ENCODE assay signal across 7 cellular contexts in the genomic region with DNA sequence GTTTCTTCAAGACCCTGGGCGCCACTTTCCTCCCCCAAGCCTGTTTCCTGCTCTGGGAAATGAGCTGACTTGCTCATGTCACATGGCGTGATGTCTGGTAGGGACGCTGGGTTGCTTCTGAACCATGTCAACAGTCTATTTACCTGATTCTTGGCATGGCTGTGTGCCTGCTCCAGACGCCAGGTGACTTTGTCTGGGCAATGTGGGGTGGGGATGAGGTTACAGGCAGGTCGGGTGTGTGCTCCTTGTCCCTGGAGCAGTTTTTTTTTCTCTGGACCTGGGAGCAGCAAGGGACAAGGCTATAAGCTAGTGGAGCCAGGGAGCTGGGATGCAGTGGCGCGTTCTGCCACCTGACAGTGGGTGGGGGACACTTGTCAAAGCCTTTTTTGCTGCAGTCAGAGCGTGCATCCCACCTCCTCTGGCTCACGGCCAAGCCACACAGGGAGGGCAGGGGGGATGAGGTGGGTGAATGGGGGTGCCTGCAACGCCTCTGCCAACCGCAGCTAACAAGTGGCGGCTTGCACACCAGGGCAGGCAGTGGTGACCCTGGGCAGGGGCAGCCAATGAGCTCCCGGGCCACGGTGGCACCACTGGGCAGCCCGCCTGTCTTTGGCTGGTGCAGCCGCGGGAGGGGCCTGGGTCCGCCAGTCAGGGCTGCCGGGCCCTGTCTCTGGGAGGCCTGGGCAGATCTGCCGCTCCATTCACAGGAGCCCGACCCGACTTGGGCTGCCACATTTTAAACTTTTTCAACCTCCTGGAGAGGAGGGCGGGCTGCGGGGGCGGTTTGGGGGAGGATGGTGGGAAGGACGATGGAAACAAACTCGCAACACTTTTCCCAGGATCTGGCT. TPM values are rescaled to one million over a fixed set of nuclear protein-coding genes. Genes with fewer than 3 reads are reported as not detected.
DNase-seq lines count a peak whose midpoint lies in the region; ATAC-seq and TF ChIP-seq lines count a peak whose summit lies in the region.

No MANE protein-coding gene starts in this region.

- H3K36me3 ChIP-seq in mucosa of stomach (ENCODE audit: control insufficient read depth, insufficient read depth, low read length), result peaks cover 7% of the 10 kb centered on the region

- peak; percentile 53 for ATAC-seq in GM18907 (IDR thresholded peaks at IDR 0.05; ENCODE audit: unreplicated experiment)

- H3K9me3 ChIP-seq in mucosa of stomach (ENCODE audit: control insufficient read depth, low read length), result no peaks in the 10 kb centered on the region

- H3K4me3 ChIP-seq in mucosa of stomach (ENCODE audit: low read length), result no peak overlapping the region

- DNase-seq in HT-29 (ENCODE audit: low spot score) (peak; percentile 98), NOMO-1 (lab: John Stamatoyannopoulos, UW; ENCODE audit: unreplicated experiment in 2 of 2) (peak; percentile 95 to 98), activated T-cell treated with anti-CD3 and anti-CD28 coated beads for 4 hours (peak; percentile 69), erythroblast (lab: John Stamatoyannopoulos, UW) (peak; percentile 68 to 81)
- peak; percentile 96 for DNase-seq in stimulated activated CD8-positive, alpha-beta memory T cell treated with anti-CD3 and anti-CD28 coated beads, Interleukin-4, amount 100 ng/mL, for 48 hours

- H3K9ac ChIP-seq in mucosa of stomach (ENCODE audit: low read length), result peak overlapping the region; percentile 64

- H3K4me1 ChIP-seq in mucosa of stomach (ENCODE audit: control insufficient read depth, insufficient read depth, low read length), result peaks cover 80% of the 10 kb centered on the region

- H3K27me3 ChIP-seq in mucosa of stomach (ENCODE audit: control insufficient read depth, insufficient read depth, low read length), result no peaks in the 10 kb centered on the region

- peak; percentile 79 for TF ChIP-seq POLR2A in erythroblast (IDR thresholded peaks at IDR 0.05; ENCODE audit: low read length)

RNA-seq across cellular contexts. Expression of gene DNAJB12, which starts 22.9 kb away (rescaled TPM):
- total RNA-seq in HT-29 (2014; rRNA removed; shearing (Covaris generic)), result 54.4 and 58.1 TPM in 2 replicates

RNA-seq across cellular contexts. Expression of gene DDIT4, which starts 58.1 kb away (rescaled TPM):
- 88.4 and 107 TPM in 2 replicates for total RNA-seq in HT-29 (2014; rRNA removed; shearing (Covaris generic))
